1 cellular context compared by ENCODE assay signal in the genomic region with DNA sequence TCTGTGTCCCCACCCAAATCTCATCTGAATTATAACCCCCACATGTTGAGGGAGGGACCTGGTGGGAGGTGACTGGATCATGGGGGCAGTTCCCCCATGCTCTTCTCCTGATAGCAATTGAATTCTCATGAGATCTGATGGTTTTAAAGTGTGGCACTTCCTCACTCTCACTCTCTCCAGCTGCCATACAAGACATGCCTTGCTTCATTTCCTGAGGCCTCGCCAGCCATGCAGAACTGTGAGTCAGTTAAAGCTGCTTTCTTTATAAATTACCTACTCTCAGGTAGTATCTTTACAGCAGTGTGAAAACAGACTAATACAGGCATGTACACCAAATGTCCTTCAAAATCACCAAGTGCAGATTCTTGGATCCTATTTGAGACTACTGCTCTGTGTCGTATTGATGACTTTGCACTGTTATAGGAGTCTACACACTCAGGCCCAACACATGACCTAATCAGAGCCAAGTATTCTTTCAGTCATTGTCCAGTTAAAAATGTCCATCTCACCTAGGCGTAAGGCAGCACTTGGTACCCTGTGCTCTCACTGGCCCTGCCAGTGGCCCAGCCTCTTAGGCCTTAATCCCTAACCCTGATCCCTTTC.
A peak's percentile ranks its signal among the peaks of the same experiment; 100 is the strongest.
TF ChIP-seq lines count a peak whose summit lies in the region.

No MANE protein-coding gene starts in this region.

TF ChIP-seq in GM12878, 131 proteins besides CTCF, POLR2A, EP300 and RAD21 (continued from another document):
- TF ChIP-seq, protein P1, sequence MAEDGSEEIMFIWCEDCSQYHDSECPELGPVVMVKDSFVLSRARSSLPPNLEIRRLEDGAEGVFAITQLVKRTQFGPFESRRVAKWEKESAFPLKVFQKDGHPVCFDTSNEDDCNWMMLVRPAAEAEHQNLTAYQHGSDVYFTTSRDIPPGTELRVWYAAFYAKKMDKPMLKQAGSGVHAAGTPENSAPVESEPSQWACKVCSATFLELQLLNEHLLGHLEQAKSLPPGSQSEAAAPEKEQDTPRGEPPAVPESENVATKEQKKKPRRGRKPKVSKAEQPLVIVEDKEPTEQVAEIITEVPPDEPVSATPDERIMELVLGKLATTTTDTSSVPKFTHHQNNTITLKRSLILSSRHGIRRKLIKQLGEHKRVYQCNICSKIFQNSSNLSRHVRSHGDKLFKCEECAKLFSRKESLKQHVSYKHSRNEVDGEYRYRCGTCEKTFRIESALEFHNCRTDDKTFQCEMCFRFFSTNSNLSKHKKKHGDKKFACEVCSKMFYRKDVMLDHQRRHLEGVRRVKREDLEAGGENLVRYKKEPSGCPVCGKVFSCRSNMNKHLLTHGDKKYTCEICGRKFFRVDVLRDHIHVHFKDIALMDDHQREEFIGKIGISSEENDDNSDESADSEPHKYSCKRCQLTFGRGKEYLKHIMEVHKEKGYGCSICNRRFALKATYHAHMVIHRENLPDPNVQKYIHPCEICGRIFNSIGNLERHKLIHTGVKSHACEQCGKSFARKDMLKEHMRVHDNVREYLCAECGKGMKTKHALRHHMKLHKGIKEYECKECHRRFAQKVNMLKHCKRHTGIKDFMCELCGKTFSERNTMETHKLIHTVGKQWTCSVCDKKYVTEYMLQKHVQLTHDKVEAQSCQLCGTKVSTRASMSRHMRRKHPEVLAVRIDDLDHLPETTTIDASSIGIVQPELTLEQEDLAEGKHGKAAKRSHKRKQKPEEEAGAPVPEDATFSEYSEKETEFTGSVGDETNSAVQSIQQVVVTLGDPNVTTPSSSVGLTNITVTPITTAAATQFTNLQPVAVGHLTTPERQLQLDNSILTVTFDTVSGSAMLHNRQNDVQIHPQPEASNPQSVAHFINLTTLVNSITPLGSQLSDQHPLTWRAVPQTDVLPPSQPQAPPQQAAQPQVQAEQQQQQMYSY (CRISPR knock-in tag; IDR thresholded peaks at IDR 0.05), result no peak
- TF ChIP-seq TCF7 (IDR thresholded peaks at IDR 0.05; ENCODE audit: borderline replicate concordance) (no peak), IKZF2 (IDR thresholded peaks at IDR 0.05) (0 out of 4 replicates have a peak, but pooled peaks of 1 of the 2 experiments have one; percentile 18), MEF2B (IDR thresholded peaks at IDR 0.05; ENCODE audit: partially characterized antibody, poor library complexity, severe bottlenecking) (peak; percentile 60), ATF7 (IDR thresholded peaks at IDR 0.05; ENCODE audit: low read depth) (no peak), RCOR1 (conservative IDR thresholded peaks at IDR 0.05; ENCODE audit: low read depth, low read length) (no peak), CHD2 (IDR thresholded peaks at IDR 0.05; ENCODE audit: borderline replicate concordance, low read depth, low read length) (no peak), SPI1 (IDR thresholded peaks at IDR 0.05; ENCODE audit: borderline replicate concordance, insufficient read depth, low read depth, low read length) (peak; percentile 49; the same call in 1 of the 2 replicates), GABPA (IDR thresholded peaks at IDR 0.05; ENCODE audit: low read depth) (no peak), RB1 (IDR thresholded peaks at IDR 0.05; ENCODE audit: borderline replicate concordance) (no peak), JUNB (IDR thresholded peaks at IDR 0.05) (no peak), ZZZ3 (IDR thresholded peaks at IDR 0.05; ENCODE audit: control insufficient read depth, insufficient read length, low read depth) (no peak), MYC (IDR thresholded peaks at IDR 0.05; ENCODE audit: insufficient read depth, insufficient read length, insufficient replicate concordance, low read length, severe bottlenecking) (no peak)
- TF ChIP-seq, protein P2, sequence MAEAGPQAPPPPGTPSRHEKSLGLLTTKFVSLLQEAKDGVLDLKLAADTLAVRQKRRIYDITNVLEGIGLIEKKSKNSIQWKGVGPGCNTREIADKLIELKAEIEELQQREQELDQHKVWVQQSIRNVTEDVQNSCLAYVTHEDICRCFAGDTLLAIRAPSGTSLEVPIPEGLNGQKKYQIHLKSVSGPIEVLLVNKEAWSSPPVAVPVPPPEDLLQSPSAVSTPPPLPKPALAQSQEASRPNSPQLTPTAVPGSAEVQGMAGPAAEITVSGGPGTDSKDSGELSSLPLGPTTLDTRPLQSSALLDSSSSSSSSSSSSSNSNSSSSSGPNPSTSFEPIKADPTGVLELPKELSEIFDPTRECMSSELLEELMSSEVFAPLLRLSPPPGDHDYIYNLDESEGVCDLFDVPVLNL (IDR thresholded peaks at IDR 0.05; ENCODE audit: low read depth, low read length), result no peak
- TF ChIP-seq, protein P3, sequence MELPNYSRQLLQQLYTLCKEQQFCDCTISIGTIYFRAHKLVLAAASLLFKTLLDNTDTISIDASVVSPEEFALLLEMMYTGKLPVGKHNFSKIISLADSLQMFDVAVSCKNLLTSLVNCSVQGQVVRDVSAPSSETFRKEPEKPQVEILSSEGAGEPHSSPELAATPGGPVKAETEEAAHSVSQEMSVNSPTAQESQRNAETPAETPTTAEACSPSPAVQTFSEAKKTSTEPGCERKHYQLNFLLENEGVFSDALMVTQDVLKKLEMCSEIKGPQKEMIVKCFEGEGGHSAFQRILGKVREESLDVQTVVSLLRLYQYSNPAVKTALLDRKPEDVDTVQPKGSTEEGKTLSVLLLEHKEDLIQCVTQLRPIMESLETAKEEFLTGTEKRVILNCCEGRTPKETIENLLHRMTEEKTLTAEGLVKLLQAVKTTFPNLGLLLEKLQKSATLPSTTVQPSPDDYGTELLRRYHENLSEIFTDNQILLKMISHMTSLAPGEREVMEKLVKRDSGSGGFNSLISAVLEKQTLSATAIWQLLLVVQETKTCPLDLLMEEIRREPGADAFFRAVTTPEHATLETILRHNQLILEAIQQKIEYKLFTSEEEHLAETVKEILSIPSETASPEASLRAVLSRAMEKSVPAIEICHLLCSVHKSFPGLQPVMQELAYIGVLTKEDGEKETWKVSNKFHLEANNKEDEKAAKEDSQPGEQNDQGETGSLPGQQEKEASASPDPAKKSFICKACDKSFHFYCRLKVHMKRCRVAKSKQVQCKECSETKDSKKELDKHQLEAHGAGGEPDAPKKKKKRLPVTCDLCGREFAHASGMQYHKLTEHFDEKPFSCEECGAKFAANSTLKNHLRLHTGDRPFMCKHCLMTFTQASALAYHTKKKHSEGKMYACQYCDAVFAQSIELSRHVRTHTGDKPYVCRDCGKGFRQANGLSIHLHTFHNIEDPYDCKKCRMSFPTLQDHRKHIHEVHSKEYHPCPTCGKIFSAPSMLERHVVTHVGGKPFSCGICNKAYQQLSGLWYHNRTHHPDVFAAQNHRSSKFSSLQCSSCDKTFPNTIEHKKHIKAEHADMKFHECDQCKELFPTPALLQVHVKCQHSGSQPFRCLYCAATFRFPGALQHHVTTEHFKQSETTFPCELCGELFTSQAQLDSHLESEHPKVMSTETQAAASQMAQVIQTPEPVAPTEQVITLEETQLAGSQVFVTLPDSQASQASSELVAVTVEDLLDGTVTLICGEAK (IDR thresholded peaks at IDR 0.05; ENCODE audit: borderline replicate concordance), result no peak
- TF ChIP-seq, protein P4, sequence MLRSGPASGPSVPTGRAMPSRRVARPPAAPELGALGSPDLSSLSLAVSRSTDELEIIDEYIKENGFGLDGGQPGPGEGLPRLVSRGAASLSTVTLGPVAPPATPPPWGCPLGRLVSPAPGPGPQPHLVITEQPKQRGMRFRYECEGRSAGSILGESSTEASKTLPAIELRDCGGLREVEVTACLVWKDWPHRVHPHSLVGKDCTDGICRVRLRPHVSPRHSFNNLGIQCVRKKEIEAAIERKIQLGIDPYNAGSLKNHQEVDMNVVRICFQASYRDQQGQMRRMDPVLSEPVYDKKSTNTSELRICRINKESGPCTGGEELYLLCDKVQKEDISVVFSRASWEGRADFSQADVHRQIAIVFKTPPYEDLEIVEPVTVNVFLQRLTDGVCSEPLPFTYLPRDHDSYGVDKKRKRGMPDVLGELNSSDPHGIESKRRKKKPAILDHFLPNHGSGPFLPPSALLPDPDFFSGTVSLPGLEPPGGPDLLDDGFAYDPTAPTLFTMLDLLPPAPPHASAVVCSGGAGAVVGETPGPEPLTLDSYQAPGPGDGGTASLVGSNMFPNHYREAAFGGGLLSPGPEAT (IDR thresholded peaks at IDR 0.05; ENCODE audit: low read depth), result no peak
- TF ChIP-seq, protein P5, sequence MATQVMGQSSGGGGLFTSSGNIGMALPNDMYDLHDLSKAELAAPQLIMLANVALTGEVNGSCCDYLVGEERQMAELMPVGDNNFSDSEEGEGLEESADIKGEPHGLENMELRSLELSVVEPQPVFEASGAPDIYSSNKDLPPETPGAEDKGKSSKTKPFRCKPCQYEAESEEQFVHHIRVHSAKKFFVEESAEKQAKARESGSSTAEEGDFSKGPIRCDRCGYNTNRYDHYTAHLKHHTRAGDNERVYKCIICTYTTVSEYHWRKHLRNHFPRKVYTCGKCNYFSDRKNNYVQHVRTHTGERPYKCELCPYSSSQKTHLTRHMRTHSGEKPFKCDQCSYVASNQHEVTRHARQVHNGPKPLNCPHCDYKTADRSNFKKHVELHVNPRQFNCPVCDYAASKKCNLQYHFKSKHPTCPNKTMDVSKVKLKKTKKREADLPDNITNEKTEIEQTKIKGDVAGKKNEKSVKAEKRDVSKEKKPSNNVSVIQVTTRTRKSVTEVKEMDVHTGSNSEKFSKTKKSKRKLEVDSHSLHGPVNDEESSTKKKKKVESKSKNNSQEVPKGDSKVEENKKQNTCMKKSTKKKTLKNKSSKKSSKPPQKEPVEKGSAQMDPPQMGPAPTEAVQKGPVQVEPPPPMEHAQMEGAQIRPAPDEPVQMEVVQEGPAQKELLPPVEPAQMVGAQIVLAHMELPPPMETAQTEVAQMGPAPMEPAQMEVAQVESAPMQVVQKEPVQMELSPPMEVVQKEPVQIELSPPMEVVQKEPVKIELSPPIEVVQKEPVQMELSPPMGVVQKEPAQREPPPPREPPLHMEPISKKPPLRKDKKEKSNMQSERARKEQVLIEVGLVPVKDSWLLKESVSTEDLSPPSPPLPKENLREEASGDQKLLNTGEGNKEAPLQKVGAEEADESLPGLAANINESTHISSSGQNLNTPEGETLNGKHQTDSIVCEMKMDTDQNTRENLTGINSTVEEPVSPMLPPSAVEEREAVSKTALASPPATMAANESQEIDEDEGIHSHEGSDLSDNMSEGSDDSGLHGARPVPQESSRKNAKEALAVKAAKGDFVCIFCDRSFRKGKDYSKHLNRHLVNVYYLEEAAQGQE (IDR thresholded peaks at IDR 0.05; ENCODE audit: low read depth, low read length), result no peak
- TF ChIP-seq, protein P6, sequence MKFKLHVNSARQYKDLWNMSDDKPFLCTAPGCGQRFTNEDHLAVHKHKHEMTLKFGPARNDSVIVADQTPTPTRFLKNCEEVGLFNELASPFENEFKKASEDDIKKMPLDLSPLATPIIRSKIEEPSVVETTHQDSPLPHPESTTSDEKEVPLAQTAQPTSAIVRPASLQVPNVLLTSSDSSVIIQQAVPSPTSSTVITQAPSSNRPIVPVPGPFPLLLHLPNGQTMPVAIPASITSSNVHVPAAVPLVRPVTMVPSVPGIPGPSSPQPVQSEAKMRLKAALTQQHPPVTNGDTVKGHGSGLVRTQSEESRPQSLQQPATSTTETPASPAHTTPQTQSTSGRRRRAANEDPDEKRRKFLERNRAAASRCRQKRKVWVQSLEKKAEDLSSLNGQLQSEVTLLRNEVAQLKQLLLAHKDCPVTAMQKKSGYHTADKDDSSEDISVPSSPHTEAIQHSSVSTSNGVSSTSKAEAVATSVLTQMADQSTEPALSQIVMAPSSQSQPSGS (IDR thresholded peaks at IDR 0.05; ENCODE audit: low read length), result peak; percentile 28; the same call in 1 of the 2 replicates
